23 cellular contexts compared by ENCODE assay signal in the genomic region with DNA sequence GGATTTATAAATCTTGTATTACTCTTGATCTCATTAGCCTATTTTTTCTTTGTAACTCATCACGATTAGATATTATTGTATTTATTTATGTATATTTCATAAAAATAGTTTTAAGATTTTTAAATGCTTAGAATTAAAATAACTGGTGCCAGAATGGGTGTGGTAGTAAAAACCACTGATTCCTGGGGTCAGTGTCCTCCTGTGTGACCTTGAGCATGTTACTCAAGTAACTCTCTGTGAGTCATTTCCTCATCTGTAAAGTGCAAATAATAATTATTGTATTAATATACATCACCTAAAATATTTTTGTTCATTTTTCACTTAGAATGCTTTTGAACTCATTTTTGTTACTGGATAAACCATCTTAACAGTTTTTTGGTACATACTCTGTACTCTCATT.
DNase-seq lines count a peak whose midpoint lies in the region; ATAC-seq and TF ChIP-seq lines count a peak whose summit lies in the region.
"Had no signal": no experiment of that assay in that cellular context is flagged by ENCODE, and none has a peak within 500 bp of the region (broad histone marks: within the 10 kb centered on the region; RNA-seq: fewer than 3 reads in every experiment).

No MANE protein-coding gene starts in this region.

- no peaks in the 10 kb centered on the region for H3K27me3 Mint-ChIP-seq in nephron progenitor cell (ENCODE audit: low read depth, poor library complexity)
- H3K27me3 Mint-ChIP-seq: CD4-positive, alpha-beta T cell; CD8-positive, alpha-beta memory T cell had no signal

- no peak overlapping the region for H3K27ac Mint-ChIP-seq in nephron progenitor cell
- H3K27ac Mint-ChIP-seq in activated naive CD4-positive, alpha-beta T cell treated with anti-CD3 and anti-CD28 coated beads, Interleukin-2, amount 50 U/mL, for 72 hours = no peak overlapping the region
- H3K27ac Mint-ChIP-seq: CD14-positive monocyte; CD4-positive, alpha-beta T cell; CD8-positive, alpha-beta memory T cell; GM23338; HFFc6 had no signal

- no peaks in the 10 kb centered on the region for H3K4me1 Mint-ChIP-seq in nephron progenitor cell
- H3K4me1 Mint-ChIP-seq: CD14-positive monocyte; CD8-positive, alpha-beta memory T cell; GM23338 had no signal

- no peak for TF ChIP-seq CTCF in fibroblast of pulmonary artery (IDR thresholded peaks at IDR 0.05; ENCODE audit: low read length, missing control alignments)
- TF ChIP-seq CTCF in nephron progenitor cell (IDR thresholded peaks at IDR 0.05) = no peak

- H3K9me3 Mint-ChIP-seq in nephron progenitor cell = no peaks in the 10 kb centered on the region
- H3K9me3 Mint-ChIP-seq in activated naive CD4-positive, alpha-beta T cell treated with anti-CD3 and anti-CD28 coated beads, Interleukin-2, amount 50 U/mL, for 72 hours = no peaks in the 10 kb centered on the region

- no peak overlapping the region for H3K4me3 ChIP-seq in fibroblast of pulmonary artery (replicated peaks; ENCODE audit: low read depth, low read length)
- H3K4me3 ChIP-seq: A549; BLaER1 treated with 17β-estradiol and CSF1 and Interleukin-3, amounts not matched to agents 10 nM and 100 nM; GM12878; GM23338; HAP-1 had no signal

- ATAC-seq in GM19328 (IDR thresholded peaks at IDR 0.05; ENCODE audit: unreplicated experiment) = no peak
- no peak for ATAC-seq in activated naive CD4-positive, alpha-beta T cell treated with anti-CD3 and anti-CD28 coated beads, Interleukin-2, amount 50 U/mL, for 72 hours
- ATAC-seq: A549, GM12878, GM23338 had no signal

- peak; percentile 12 for DNase-seq in DMS53 treated with DMSO at 0.1 percent for 48 hours (lab: John Stamatoyannopoulos, UW; ENCODE audit: unreplicated experiment)
- peak; percentile 52 for DNase-seq in dermis blood vessel endothelial cell
- peak; percentile 2 for DNase-seq in fibroblast of pulmonary artery (ENCODE audit: low read depth)
- peak; percentile 36 for DNase-seq in pulmonary artery endothelial cell (ENCODE audit: low read depth, low spot score)
- DNase-seq in nephron progenitor cell = no peak
- DNase-seq in activated naive CD4-positive, alpha-beta T cell treated with anti-CD3 and anti-CD28 coated beads, Interleukin-2, amount 50 U/mL, for 72 hours (ENCODE audit: low spot score in 2 of 2) = no peak
- DNase-seq: 8988T; ACHN; AML-193; BE2C; CD4-positive, alpha-beta T cell; CD8-positive, alpha-beta memory T cell; DMS 273 treated with DMSO at 0.1 percent for 48 hours; DND-41; GDM1; HFFc6 had no signal

- no peaks in the 10 kb centered on the region for H3K36me3 Mint-ChIP-seq in nephron progenitor cell (ENCODE audit: low read depth)
- H3K36me3 Mint-ChIP-seq in activated naive CD4-positive, alpha-beta T cell treated with anti-CD3 and anti-CD28 coated beads, Interleukin-2, amount 50 U/mL, for 72 hours = no peaks in the 10 kb centered on the region
- H3K36me3 Mint-ChIP-seq: CD14-positive monocyte; CD8-positive, alpha-beta memory T cell had no signal

- H3K4me3 Mint-ChIP-seq in nephron progenitor cell = no peak overlapping the region
- H3K4me3 Mint-ChIP-seq: CD14-positive monocyte; CD4-positive, alpha-beta T cell; CD8-positive, alpha-beta memory T cell; GM23338; HFFc6 had no signal

Comparison
In these comparisons a context has a peak if more than half of its experiments do, and no peak if none do; other contexts are left out.
1. DNase-seq: peak in DMS53 treated with DMSO at 0.1 percent for 48 hours (single experiment), dermis blood vessel endothelial cell (single experiment), fibroblast of pulmonary artery (single experiment) and pulmonary artery endothelial cell (single experiment); none in nephron progenitor cell (single experiment) and activated naive CD4-positive, alpha-beta T cell treated with anti-CD3 and anti-CD28 coated beads, Interleukin-2, amount 50 U/mL, for 72 hours (0 of 2).